Comparison of ENCODE assay signal across 2 cellular contexts in genomic region chr1:186483561-186483960, GRCh38.
TF ChIP-seq lines count a peak whose summit lies in the region.

No MANE protein-coding gene starts in this region.

TF ChIP-seq in A549, 52 proteins besides CTCF, POLR2A, EP300 and RAD21:
- TF ChIP-seq RARB (CRISPR knock-in tag; IDR thresholded peaks at IDR 0.05) (no peak), TFCP2L1 (CRISPR knock-in tag; IDR thresholded peaks at IDR 0.05) (no peak), HEYL (CRISPR knock-in tag; IDR thresholded peaks at IDR 0.05) (no peak), FOSB (CRISPR knock-in tag; IDR thresholded peaks at IDR 0.05) (no peak), TP53 (CRISPR knock-in tag; IDR thresholded peaks at IDR 0.05) (no peak), MAX (IDR thresholded peaks at IDR 0.05) (no peak), REST (IDR thresholded peaks at IDR 0.05) (no peak), SREBF2 (IDR thresholded peaks at IDR 0.05) (no peak)

TF ChIP-seq in IMR-90, 13 proteins besides CTCF, POLR2A, EP300 and RAD21:
- no peak for TF ChIP-seq ELK1 (IDR thresholded peaks at IDR 0.05; ENCODE audit: borderline replicate concordance, low read depth, low read length)
- no peak for TF ChIP-seq CHD1 (IDR thresholded peaks at IDR 0.05; ENCODE audit: low read depth, low read length)
- no peak for TF ChIP-seq NFE2L2 (IDR thresholded peaks at IDR 0.05; ENCODE audit: low read depth, low read length)
- TF ChIP-seq CEBPB (IDR thresholded peaks at IDR 0.05; ENCODE audit: low read depth, low read length), result no peak
- TF ChIP-seq RCOR1 (IDR thresholded peaks at IDR 0.05; ENCODE audit: insufficient replicate concordance, low read length), result no peak
- no peak for TF ChIP-seq RFX5 (IDR thresholded peaks at IDR 0.05; ENCODE audit: low read depth, low read length)
- no peak for TF ChIP-seq USF2 (IDR thresholded peaks at IDR 0.05; ENCODE audit: low read depth, low read length)
- no peak for TF ChIP-seq SMC3 (IDR thresholded peaks at IDR 0.05; ENCODE audit: low read depth, low read length)
